In the genomic region with DNA sequence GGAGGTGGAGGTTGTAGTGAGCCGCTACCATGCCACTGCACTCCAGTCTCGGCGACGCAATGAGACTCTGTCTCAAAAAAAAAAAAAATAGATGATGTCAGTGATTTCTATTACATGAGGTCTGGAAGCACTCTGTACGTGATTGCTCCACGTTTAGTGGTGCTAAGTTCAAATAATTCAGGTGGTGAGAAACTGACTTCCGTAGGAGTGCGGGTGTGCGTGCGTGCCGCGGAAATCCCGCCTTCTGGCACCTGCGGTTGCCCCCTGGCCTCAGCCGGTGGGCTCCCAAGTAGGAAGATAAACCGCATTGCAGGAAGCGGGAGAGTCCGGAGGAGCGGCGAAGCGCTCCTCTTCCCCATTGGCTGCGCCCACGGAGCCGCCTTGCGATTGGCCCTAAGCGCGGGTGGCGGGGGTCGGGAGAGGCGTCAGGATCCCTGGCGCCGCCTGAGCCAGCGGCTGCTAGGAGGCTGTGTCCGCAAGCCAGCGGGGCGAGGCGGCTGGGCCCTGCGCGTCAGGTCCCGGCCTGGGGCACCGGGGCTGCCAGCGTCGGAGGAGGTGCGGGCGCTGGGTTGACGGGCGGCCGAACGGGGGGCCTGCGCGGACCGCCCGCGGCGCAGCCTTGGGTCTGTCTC, we compare ENCODE assay signal across 8 cellular contexts. TPM values are rescaled to one million over a fixed set of nuclear protein-coding genes. Genes with fewer than 3 reads are reported as not detected.
A peak's percentile ranks its signal among the peaks of the same experiment; 100 is the strongest.
DNase-seq lines count a peak whose midpoint lies in the region; ATAC-seq and TF ChIP-seq lines count a peak whose summit lies in the region.
"Not testable (repeated sequence)": the region's sequence is repeated elsewhere in the genome, so short reads cannot be mapped to it uniquely, and the experiment has no call there.

No MANE protein-coding gene starts in this region.

- peak in 6 of 7 experiments; percentile 26 to 67 (median 46) for DNase-seq in CD8-positive, alpha-beta T cell
- not testable (repeated sequence) for DNase-seq in IMR-90
- peak; percentile 56 for DNase-seq in activated naive CD4-positive, alpha-beta T cell treated with anti-CD3 and anti-CD28 coated beads, Interleukin-2, amount 10 ng/mL, durations not matched to agents 7 days and 5 days
- DNase-seq in fibroblast of the aortic adventitia (ENCODE audit: low read depth), result peak; percentile 8
- peak; percentile 26 to 68 (median 61) for DNase-seq in naive thymus-derived CD4-positive, alpha-beta T cell
- peak; percentile 5 for DNase-seq in stimulated activated CD8-positive, alpha-beta memory T cell treated with anti-CD3 and anti-CD28 coated beads, Interleukin-15, amount 100 ng/mL, for 24 hours (ENCODE audit: low read depth)

- intact Hi-C loops in CD8-positive, alpha-beta T cell (cut with DNase I, micrococcal nuclease); IMR-90 (cut with micrococcal nuclease): not testable (repeated sequence)
- intact Hi-C loops in naive thymus-derived CD4-positive, alpha-beta T cell (cut with micrococcal nuclease), result loop anchor here in 1 of 2 donors (1.0 to 5.0 kb wide), 3 partner anchors 29 to 125 kb away; a partner anchor contains a TSS

- H3K56ac ChIP-seq in IMR-90 (ENCODE audit: extremely low read depth, insufficient read depth, low read length), result not testable (repeated sequence)

- not testable (repeated sequence) for H2AK5ac ChIP-seq in IMR-90 (ENCODE audit: low read depth, low read length)

- H4K91ac ChIP-seq in IMR-90 (ENCODE audit: insufficient read depth, low read depth, low read length), result not testable (repeated sequence)

- TF ChIP-seq CTCF in CD8-positive, alpha-beta T cell (IDR thresholded peaks at IDR 0.05); IMR-90 (conservative IDR thresholded peaks at IDR 0.05; ENCODE audit: low read depth, low read length); fibroblast of the aortic adventitia (IDR thresholded peaks at IDR 0.05; ENCODE audit: insufficient read depth, low read length): not testable (repeated sequence)

- peak overlapping the region; percentile 72 for H3K27ac Mint-ChIP-seq in CD8-positive, alpha-beta T cell
- not testable (repeated sequence) for H3K27ac Mint-ChIP-seq in activated naive CD4-positive, alpha-beta T cell treated with anti-CD3 and anti-CD28 coated beads, Interleukin-2, amount 10 ng/mL, durations not matched to agents 7 days and 5 days
- H3K27ac Mint-ChIP-seq in naive thymus-derived CD4-positive, alpha-beta T cell, result peak overlapping the region in 8 of 9 donors; percentile 81 to 94 (median 92)

- peak overlapping the region; percentile 30 for H3K27ac ChIP-seq in CD8-positive, alpha-beta T cell (ENCODE audit: low read depth, low read length)
- H3K27ac ChIP-seq in IMR-90 (ENCODE audit: insufficient read depth, low read length), result not testable (repeated sequence)
- peak overlapping the region; percentile 63 for H3K27ac ChIP-seq in naive thymus-derived CD4-positive, alpha-beta T cell (ENCODE audit: low read depth, low read length)

- H3K18ac ChIP-seq in IMR-90 (ENCODE audit: low read depth, low read length), result not testable (repeated sequence)

- H3K27me3 ChIP-seq in CD8-positive, alpha-beta T cell (ENCODE audit: insufficient read depth, low read length); IMR-90 (ENCODE audit: control insufficient read depth, insufficient read depth, low read length); naive thymus-derived CD4-positive, alpha-beta T cell (ENCODE audit: control insufficient read depth in 2 of 2, insufficient read depth in 2 of 2, low read length in 2 of 2): not testable (repeated sequence)

- TF ChIP-seq POLR2A in IMR-90 (IDR thresholded peaks at IDR 0.05; ENCODE audit: low read depth, low read length), result not testable (repeated sequence)

- not testable (repeated sequence) for H2BK15ac ChIP-seq in IMR-90 (ENCODE audit: low read depth, low read length)

- H3K23ac ChIP-seq in IMR-90 (ENCODE audit: low read depth, low read length), result not testable (repeated sequence)

- H3K79me1 ChIP-seq in IMR-90 (ENCODE audit: low read depth in 1 of 2, low read length in 2 of 2), result not testable (repeated sequence)

- H3K36me3 Mint-ChIP-seq in CD8-positive, alpha-beta T cell; activated naive CD4-positive, alpha-beta T cell treated with anti-CD3 and anti-CD28 coated beads, Interleukin-2, amount 10 ng/mL, durations not matched to agents 7 days and 5 days; naive thymus-derived CD4-positive, alpha-beta T cell: not testable (repeated sequence)

- 4% methylated on average over 29 of the region's 55 CpGs; no CpG with 5 or more reads in 1 of the 2 experiments for WGBS in IMR-90 (ENCODE audit: extremely low coverage in 2 of 2, insufficient read length in 1 of 2), 2 experiments

- CTCF ChIA-PET in CD8-positive, alpha-beta T cell (lab: Charles Lee); IMR-90 (lab: Yijun Ruan, JAX); activated naive CD4-positive, alpha-beta T cell treated with anti-CD3 and anti-CD28 coated beads, Interleukin-2, amount 10 ng/mL, durations not matched to agents 7 days and 5 days (lab: Charles Lee); naive thymus-derived CD4-positive, alpha-beta T cell (lab: Charles Lee): not testable (repeated sequence)

- H3K4me1 ChIP-seq in CD8-positive, alpha-beta T cell (ENCODE audit: insufficient read depth, low read length); IMR-90 (ENCODE audit: control insufficient read depth, insufficient read depth, low read length); naive thymus-derived CD4-positive, alpha-beta T cell (ENCODE audit: control insufficient read depth in 2 of 2, insufficient read depth in 2 of 2, low read length in 2 of 2): not testable (repeated sequence)

- not testable (repeated sequence) for TF ChIP-seq RAD21 in IMR-90 (IDR thresholded peaks at IDR 0.05; ENCODE audit: low read length)

- not testable (repeated sequence) for H3K27me3 Mint-ChIP-seq in CD8-positive, alpha-beta T cell (ENCODE audit: low read depth)
- peaks cover 48% of the 10 kb centered on the region for H3K27me3 Mint-ChIP-seq in activated naive CD4-positive, alpha-beta T cell treated with anti-CD3 and anti-CD28 coated beads, Interleukin-2, amount 10 ng/mL, durations not matched to agents 7 days and 5 days
- H3K27me3 Mint-ChIP-seq in naive thymus-derived CD4-positive, alpha-beta T cell, result peaks cover 0 to 41% (median 7%) of the 10 kb centered on the region in 5 donors

- H2BK20ac ChIP-seq in IMR-90 (ENCODE audit: low read depth, low read length), result not testable (repeated sequence)

- peak overlapping the region; percentile 86 for H3K4me3 Mint-ChIP-seq in CD8-positive, alpha-beta T cell
- H3K4me3 Mint-ChIP-seq in activated naive CD4-positive, alpha-beta T cell treated with anti-CD3 and anti-CD28 coated beads, Interleukin-2, amount 10 ng/mL, durations not matched to agents 7 days and 5 days, result peak overlapping the region; percentile 70
- peak overlapping the region; percentile 80 to 96 (median 90) for H3K4me3 Mint-ChIP-seq in naive thymus-derived CD4-positive, alpha-beta T cell

- H3K9me1 ChIP-seq in IMR-90 (ENCODE audit: insufficient read depth, low read length), result not testable (repeated sequence)

- H3K9ac ChIP-seq in IMR-90 (ENCODE audit: low read depth, low read length), result not testable (repeated sequence)

- not testable (repeated sequence) for H4K5ac ChIP-seq in IMR-90 (ENCODE audit: low read depth, low read length)

- H4K8ac ChIP-seq in IMR-90 (ENCODE audit: low read depth in 2 of 2, low read length in 2 of 2), result not testable (repeated sequence)

- not testable (repeated sequence) for BruUV-seq in IMR-90 (replicated peaks; lab: Mats Ljungman, UMichigan)

- H2BK5ac ChIP-seq in IMR-90 (ENCODE audit: low read depth, low read length, poor library complexity, severe bottlenecking), result not testable (repeated sequence)

- H3K4ac ChIP-seq in IMR-90 (ENCODE audit: low read depth, low read length), result not testable (repeated sequence)

- not testable (repeated sequence) for H3K9me3 ChIP-seq in CD8-positive, alpha-beta T cell (ENCODE audit: low read length); IMR-90 (ENCODE audit: control insufficient read depth, insufficient read depth, low read length); naive thymus-derived CD4-positive, alpha-beta T cell (ENCODE audit: control insufficient read depth in 2 of 3, low read length in 3 of 3)

- not testable (repeated sequence) for H2AFZ ChIP-seq in IMR-90 (replicated peaks; ENCODE audit: low read length, poor library complexity)

- not testable (repeated sequence) for H3K36me3 ChIP-seq in CD8-positive, alpha-beta T cell (ENCODE audit: insufficient read depth, low read length); IMR-90 (ENCODE audit: control insufficient read depth, insufficient read depth, low read length); naive thymus-derived CD4-positive, alpha-beta T cell (ENCODE audit: control insufficient read depth in 2 of 3, insufficient read depth in 3 of 3, low read length in 3 of 3)

- not testable (repeated sequence) for H4K20me1 ChIP-seq in IMR-90 (ENCODE audit: insufficient read depth, low read length)

- not testable (repeated sequence) for H3K14ac ChIP-seq in IMR-90 (replicated peaks; ENCODE audit: low read depth, low read length)

- peaks cover 12% of the 10 kb centered on the region for H3K4me1 Mint-ChIP-seq in CD8-positive, alpha-beta T cell (ENCODE audit: low read depth)
- peaks cover 15% of the 10 kb centered on the region for H3K4me1 Mint-ChIP-seq in activated naive CD4-positive, alpha-beta T cell treated with anti-CD3 and anti-CD28 coated beads, Interleukin-2, amount 10 ng/mL, durations not matched to agents 7 days and 5 days
- peaks cover 3 to 20% (median 14%) of the 10 kb centered on the region in 7 donors for H3K4me1 Mint-ChIP-seq in naive thymus-derived CD4-positive, alpha-beta T cell

- POLR2A ChIA-PET in CD8-positive, alpha-beta T cell (lab: Charles Lee); IMR-90 (lab: Charles Lee; ENCODE audit: unreplicated experiment); naive thymus-derived CD4-positive, alpha-beta T cell (lab: Charles Lee): not testable (repeated sequence)

- H3K4me2 ChIP-seq in IMR-90 (ENCODE audit: low read depth, low read length), result peak overlapping the region; percentile 81

- peak overlapping the region; percentile 54 for H3K4me3 ChIP-seq in CD8-positive, alpha-beta T cell (ENCODE audit: low read depth, low read length)
- H3K4me3 ChIP-seq in IMR-90 (ENCODE audit: insufficient read depth, low read depth, low read length) (peak overlapping the region; percentile 34), fibroblast of the aortic adventitia (ENCODE audit: low read depth, low read length) (peak overlapping the region; percentile 48)
- peak overlapping the region; percentile 58 for H3K4me3 ChIP-seq in naive thymus-derived CD4-positive, alpha-beta T cell (ENCODE audit: low read length)

- peak; percentile 86 for ATAC-seq in CD8-positive, alpha-beta T cell
- ATAC-seq in GM21360 (IDR thresholded peaks at IDR 0.05; ENCODE audit: unreplicated experiment), result peak; percentile 73
- ATAC-seq in IMR-90 (ENCODE audit: low read depth), result peak; percentile 92
- peak; percentile 97 for ATAC-seq in SK-N-SH treated with all-trans-retinoic acid at 6 μM for 48 hours
- ATAC-seq in naive thymus-derived CD4-positive, alpha-beta T cell, result peak; percentile 87

- not testable (repeated sequence) for H3K9me3 Mint-ChIP-seq in CD8-positive, alpha-beta T cell; activated naive CD4-positive, alpha-beta T cell treated with anti-CD3 and anti-CD28 coated beads, Interleukin-2, amount 10 ng/mL, durations not matched to agents 7 days and 5 days; naive thymus-derived CD4-positive, alpha-beta T cell

- not testable (repeated sequence) for H2BK120ac ChIP-seq in IMR-90 (ENCODE audit: low read depth, low read length)

- in situ Hi-C loops in IMR-90 (cut with MboI; ENCODE audit: low sequenced_read_pairs), result not testable (repeated sequence)

- not testable (repeated sequence) for H2AK9ac ChIP-seq in IMR-90 (replicated peaks; ENCODE audit: low read depth, low read length, poor library complexity)

- dilution Hi-C loops in IMR-90 (cut with HindIII; ENCODE audit: low sequenced_read_pairs, unreplicated experiment), result not testable (repeated sequence)

RNA-seq across cellular contexts. Expression of a gene that starts 28.9 kb away (rescaled TPM):
- 1 to 10 TPM; 6.4 to 7.3 TPM for total RNA-seq in CD8-positive, alpha-beta T cell
- total RNA-seq in IMR-90 (2012; rRNA removed), result 10.6 and 13.6 TPM in 2 replicates
- 6.5 and 6.8 TPM in 2 replicates for polyA plus RNA-seq in IMR-90 (2012; rRNA removed)
- 2.8 and 3.7 TPM in 2 replicates for polyA plus RNA-seq in IMR-90 (2012; cell fraction: cytosol; rRNA removed)
- 6.5 and 6.6 TPM in 2 replicates for polyA plus RNA-seq in IMR-90 (2012; cell fraction: nucleus; rRNA removed; ENCODE audit: low replicate concordance)
- 4.2 and 12.3 TPM in 2 replicates for total RNA-seq in fibroblast of the aortic adventitia (ENCODE audit: low replicate concordance)
- 10 to 100 TPM in 3 of 5 experiments, 1 to 10 TPM in 2; 6.0 to 14.5 (median 11.7) TPM for total RNA-seq in naive thymus-derived CD4-positive, alpha-beta T cell
- 1 to 10 TPM; 2.6 to 2.8 TPM for polyA plus RNA-seq in naive thymus-derived CD4-positive, alpha-beta T cell
